Comparison of ENCODE assay signal across 17 cellular contexts in the genomic region with DNA sequence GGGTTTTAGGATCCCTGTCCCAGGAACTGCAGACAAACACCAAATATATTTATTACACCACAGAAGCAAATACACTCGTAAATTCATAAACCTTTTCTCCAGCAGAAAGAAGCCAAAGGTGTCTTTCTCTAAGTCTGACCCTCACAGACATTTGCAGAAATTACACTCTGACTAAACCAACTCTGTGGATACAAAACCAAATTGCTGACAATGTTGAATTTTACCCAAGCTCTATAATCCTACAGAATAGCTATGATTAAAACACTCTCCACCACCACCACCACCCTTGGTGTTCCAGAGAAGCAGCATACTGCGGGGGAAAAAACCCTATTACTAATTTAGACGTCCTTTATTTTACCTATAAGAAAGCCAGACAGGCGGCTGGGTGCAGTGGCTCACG. TPM values are rescaled to one million over a fixed set of nuclear protein-coding genes. Genes with fewer than 3 reads are reported as not detected.
A peak's percentile ranks its signal among the peaks of the same experiment; 100 is the strongest.
DNase-seq lines count a peak whose midpoint lies in the region; ATAC-seq and TF ChIP-seq lines count a peak whose summit lies in the region.
"Had no signal": no experiment of that assay in that cellular context is flagged by ENCODE, and none has a peak within 500 bp of the region (broad histone marks: within the 10 kb centered on the region; RNA-seq: fewer than 3 reads in every experiment).

No MANE protein-coding gene starts in this region.

- no peaks in the 10 kb centered on the region for H3K36me3 ChIP-seq in Loucy (ENCODE audit: insufficient read depth, low read length)

- no peak overlapping the region for H3K9ac ChIP-seq in Loucy (ENCODE audit: low read depth, low read length, poor library complexity, severe bottlenecking)
- H3K9ac ChIP-seq: KMS-11 had no signal

- no peaks in the 10 kb centered on the region for H3K27me3 ChIP-seq in Loucy (ENCODE audit: insufficient read depth, low read length, poor library complexity, severe bottlenecking)

- H3K79me2 ChIP-seq in Loucy (ENCODE audit: insufficient read depth, low read length) = peaks cover 75% of the 10 kb centered on the region

- peaks cover 27% of the 10 kb centered on the region for H4K20me1 ChIP-seq in Loucy (ENCODE audit: insufficient read depth, low read length, poor library complexity, severe bottlenecking)

- no peak for TF ChIP-seq CTCF in activated CD8-positive, alpha-beta T cell treated with anti-CD3 and anti-CD28 coated beads for 36 hours (IDR thresholded peaks at IDR 0.05)
- TF ChIP-seq CTCF in Loucy (conservative IDR thresholded peaks at IDR 0.05; ENCODE audit: low read length) (no peak), glutamatergic neuron (IDR thresholded peaks at IDR 0.05; ENCODE audit: partially characterized antibody, unreplicated experiment) (no peak)

- H3K36me3 Mint-ChIP-seq in activated CD8-positive, alpha-beta T cell treated with anti-CD3 and anti-CD28 coated beads for 36 hours (ENCODE audit: low read depth) = peaks cover 30% of the 10 kb centered on the region
- peaks cover 74% of the 10 kb centered on the region for H3K36me3 Mint-ChIP-seq in activated CD8-positive, alpha-beta T cell treated with anti-CD3 and anti-CD28 coated beads, Interleukin-2, amount 10 ng/mL, durations not matched to agents 7 days and 5 days (ENCODE audit: low read depth)
- H3K36me3 Mint-ChIP-seq in glutamatergic neuron (ENCODE audit: unreplicated experiment) = peaks cover 17% of the 10 kb centered on the region
- H3K36me3 Mint-ChIP-seq in stimulated activated effector memory CD8-positive, alpha-beta T cell treated with anti-CD3 and anti-CD28 coated beads, Interleukin-12 subunit alpha, Interleukin-12 subunit beta, amount 100 ng/mL, for 72 hours = peaks cover 21% of the 10 kb centered on the region
- H3K36me3 Mint-ChIP-seq in activated CD4-positive, alpha-beta T cell treated with anti-CD3 and anti-CD28 coated beads, Interleukin-2, amount 10 ng/mL, durations not matched to agents 24 days and 14 days (ENCODE audit: low read depth) = peaks cover 72% of the 10 kb centered on the region

- H3K4me3 ChIP-seq in Loucy (ENCODE audit: low read length, poor library complexity, severe bottlenecking) = no peak overlapping the region

- no peaks in the 10 kb centered on the region for H3K27me3 Mint-ChIP-seq in activated CD8-positive, alpha-beta T cell treated with anti-CD3 and anti-CD28 coated beads for 36 hours
- no peaks in the 10 kb centered on the region for H3K27me3 Mint-ChIP-seq in activated CD8-positive, alpha-beta T cell treated with anti-CD3 and anti-CD28 coated beads, Interleukin-2, amount 10 ng/mL, durations not matched to agents 7 days and 5 days (ENCODE audit: low read depth)
- peaks cover 3% of the 10 kb centered on the region for H3K27me3 Mint-ChIP-seq in glutamatergic neuron (ENCODE audit: unreplicated experiment)
- no peaks in the 10 kb centered on the region for H3K27me3 Mint-ChIP-seq in activated CD4-positive, alpha-beta T cell treated with anti-CD3 and anti-CD28 coated beads, Interleukin-2, amount 10 ng/mL, durations not matched to agents 24 days and 14 days
- H3K27me3 Mint-ChIP-seq: B cell; CD4-positive, alpha-beta memory T cell had no signal

- peaks cover 4% of the 10 kb centered on the region for H3K9me3 Mint-ChIP-seq in activated CD8-positive, alpha-beta T cell treated with anti-CD3 and anti-CD28 coated beads for 36 hours
- H3K9me3 Mint-ChIP-seq in activated CD8-positive, alpha-beta T cell treated with anti-CD3 and anti-CD28 coated beads, Interleukin-2, amount 10 ng/mL, durations not matched to agents 7 days and 5 days (ENCODE audit: insufficient read depth) = peaks cover 26% of the 10 kb centered on the region
- peaks cover 8% of the 10 kb centered on the region for H3K9me3 Mint-ChIP-seq in glutamatergic neuron (ENCODE audit: unreplicated experiment)
- no peaks in the 10 kb centered on the region for H3K9me3 Mint-ChIP-seq in stimulated activated effector memory CD8-positive, alpha-beta T cell treated with anti-CD3 and anti-CD28 coated beads, Interleukin-12 subunit alpha, Interleukin-12 subunit beta, amount 100 ng/mL, for 72 hours
- H3K9me3 Mint-ChIP-seq in activated CD4-positive, alpha-beta T cell treated with anti-CD3 and anti-CD28 coated beads, Interleukin-2, amount 10 ng/mL, durations not matched to agents 24 days and 14 days = peaks cover 31% of the 10 kb centered on the region

- CTCF ChIA-PET in activated CD8-positive, alpha-beta T cell treated with anti-CD3 and anti-CD28 coated beads for 36 hours (lab: Charles Lee) = interaction anchor here (0.6 to 0.9 kb wide), 2 partner anchors 8 to 50 kb away, joined by 3 read pairs; no protein-coding TSS in a partner anchor
- CTCF ChIA-PET in activated CD8-positive, alpha-beta T cell treated with anti-CD3 and anti-CD28 coated beads, Interleukin-2, amount 10 ng/mL, durations not matched to agents 7 days and 5 days (lab: Charles Lee) = no interaction called here

- ATAC-seq in activated CD8-positive, alpha-beta T cell treated with anti-CD3 and anti-CD28 coated beads for 36 hours = no peak
- no peak for ATAC-seq in activated CD8-positive, alpha-beta T cell treated with anti-CD3 and anti-CD28 coated beads, Interleukin-2, amount 10 ng/mL, durations not matched to agents 7 days and 5 days
- ATAC-seq in stimulated activated effector memory CD8-positive, alpha-beta T cell treated with anti-CD3 and anti-CD28 coated beads, Interleukin-12 subunit alpha, Interleukin-12 subunit beta, amount 100 ng/mL, for 72 hours = no peak

- no peaks in the 10 kb centered on the region for H3K9me3 ChIP-seq in Loucy (ENCODE audit: insufficient read depth, low read depth, low read length)

- peak overlapping the region; percentile 36 for H3K4me2 ChIP-seq in Loucy (ENCODE audit: low read depth, low read length, poor library complexity, severe bottlenecking)
- H3K4me2 ChIP-seq: KMS-11 had no signal

- peaks cover 48% of the 10 kb centered on the region for H3K4me1 Mint-ChIP-seq in activated CD8-positive, alpha-beta T cell treated with anti-CD3 and anti-CD28 coated beads for 36 hours (ENCODE audit: low read depth)
- peaks cover 34% of the 10 kb centered on the region for H3K4me1 Mint-ChIP-seq in activated CD8-positive, alpha-beta T cell treated with anti-CD3 and anti-CD28 coated beads, Interleukin-2, amount 10 ng/mL, durations not matched to agents 7 days and 5 days (ENCODE audit: low read depth)
- H3K4me1 Mint-ChIP-seq in glutamatergic neuron (ENCODE audit: low read depth, unreplicated experiment) = peaks cover 5% of the 10 kb centered on the region
- H3K4me1 Mint-ChIP-seq in stimulated activated effector memory CD8-positive, alpha-beta T cell treated with anti-CD3 and anti-CD28 coated beads, Interleukin-12 subunit alpha, Interleukin-12 subunit beta, amount 100 ng/mL, for 72 hours = peaks cover 56% of the 10 kb centered on the region
- H3K4me1 Mint-ChIP-seq in activated CD4-positive, alpha-beta T cell treated with anti-CD3 and anti-CD28 coated beads, Interleukin-2, amount 10 ng/mL, durations not matched to agents 24 days and 14 days = peaks cover 31% of the 10 kb centered on the region

- peak overlapping the region; percentile 69 for H3K27ac Mint-ChIP-seq in activated CD8-positive, alpha-beta T cell treated with anti-CD3 and anti-CD28 coated beads for 36 hours
- H3K27ac Mint-ChIP-seq in activated CD8-positive, alpha-beta T cell treated with anti-CD3 and anti-CD28 coated beads, Interleukin-2, amount 10 ng/mL, durations not matched to agents 7 days and 5 days = no peak overlapping the region
- H3K27ac Mint-ChIP-seq in glutamatergic neuron (ENCODE audit: unreplicated experiment) = peak overlapping the region; percentile 33
- H3K27ac Mint-ChIP-seq in stimulated activated effector memory CD8-positive, alpha-beta T cell treated with anti-CD3 and anti-CD28 coated beads, Interleukin-12 subunit alpha, Interleukin-12 subunit beta, amount 100 ng/mL, for 72 hours = peak overlapping the region; percentile 59
- no peak overlapping the region for H3K27ac Mint-ChIP-seq in activated CD4-positive, alpha-beta T cell treated with anti-CD3 and anti-CD28 coated beads, Interleukin-2, amount 10 ng/mL, durations not matched to agents 24 days and 14 days

- peaks cover 28% of the 10 kb centered on the region for H3K4me1 ChIP-seq in Loucy (ENCODE audit: insufficient read depth, low read length, poor library complexity, severe bottlenecking)

- DNase-seq in activated CD8-positive, alpha-beta T cell treated with anti-CD3 and anti-CD28 coated beads for 36 hours = no peak
- DNase-seq in activated CD8-positive, alpha-beta T cell treated with anti-CD3 and anti-CD28 coated beads, Interleukin-2, amount 10 ng/mL, durations not matched to agents 7 days and 5 days = no peak
- no peak for DNase-seq in glutamatergic neuron
- DNase-seq in stimulated activated effector memory CD8-positive, alpha-beta T cell treated with anti-CD3 and anti-CD28 coated beads, Interleukin-12 subunit alpha, Interleukin-12 subunit beta, amount 100 ng/mL, for 72 hours (ENCODE audit: low spot score in 2 of 2) = no peak
- DNase-seq in activated CD4-positive, alpha-beta T cell treated with anti-CD3 and anti-CD28 coated beads, Interleukin-2, amount 10 ng/mL, durations not matched to agents 24 days and 14 days = no peak
- no peak for DNase-seq in germinal center (ENCODE audit: low spot score)
- DNase-seq in stimulated activated CD8-positive, alpha-beta memory T cell treated with anti-CD3 and anti-CD28 coated beads, Interleukin-4, amount 100 ng/mL, for 48 hours = no peak
- DNase-seq: CD4-positive, alpha-beta memory T cell; NCI-H1417; NCI-H187; NCI-H2107; NCI-H510A; NCI-H774; Right ventricle myocardium superior had no signal

- H3K9me2 ChIP-seq in Loucy (replicated peaks; ENCODE audit: low read depth, low read length) = no peaks in the 10 kb centered on the region

- no peak overlapping the region for H3K4me3 Mint-ChIP-seq in activated CD8-positive, alpha-beta T cell treated with anti-CD3 and anti-CD28 coated beads for 36 hours
- H3K4me3 Mint-ChIP-seq in activated CD8-positive, alpha-beta T cell treated with anti-CD3 and anti-CD28 coated beads, Interleukin-2, amount 10 ng/mL, durations not matched to agents 7 days and 5 days = no peak overlapping the region
- no peak overlapping the region for H3K4me3 Mint-ChIP-seq in glutamatergic neuron (ENCODE audit: unreplicated experiment)
- no peak overlapping the region for H3K4me3 Mint-ChIP-seq in stimulated activated effector memory CD8-positive, alpha-beta T cell treated with anti-CD3 and anti-CD28 coated beads, Interleukin-12 subunit alpha, Interleukin-12 subunit beta, amount 100 ng/mL, for 72 hours
- no peak overlapping the region for H3K4me3 Mint-ChIP-seq in activated CD4-positive, alpha-beta T cell treated with anti-CD3 and anti-CD28 coated beads, Interleukin-2, amount 10 ng/mL, durations not matched to agents 24 days and 14 days
- H3K4me3 Mint-ChIP-seq: B cell had no signal

- no peak overlapping the region for H2AFZ ChIP-seq in Loucy (ENCODE audit: low read length)

- H3F3A ChIP-seq in Loucy (ENCODE audit: low read depth) = no peaks in the 10 kb centered on the region

- intact Hi-C loops in activated CD8-positive, alpha-beta T cell treated with anti-CD3 and anti-CD28 coated beads for 36 hours (cut with micrococcal nuclease) = no loop called here
- intact Hi-C loops in activated CD4-positive, alpha-beta T cell treated with anti-CD3 and anti-CD28 coated beads, Interleukin-2, amount 10 ng/mL, durations not matched to agents 24 days and 14 days (cut with micrococcal nuclease) = no loop called here

- POLR2A ChIA-PET in activated CD8-positive, alpha-beta T cell treated with anti-CD3 and anti-CD28 coated beads for 36 hours (lab: Charles Lee) = interaction anchor here (0.9 kb wide), 1 partner anchor 68 kb away, joined by 6 read pairs; no protein-coding TSS in a partner anchor
- POLR2A ChIA-PET in activated CD8-positive, alpha-beta T cell treated with anti-CD3 and anti-CD28 coated beads, Interleukin-2, amount 10 ng/mL, durations not matched to agents 7 days and 5 days (lab: Charles Lee) = no interaction called here

RNA-seq across cellular contexts. Expression of gene ZNF564, which starts 5.2 kb away (rescaled TPM):
- total RNA-seq in activated CD8-positive, alpha-beta T cell treated with anti-CD3 and anti-CD28 coated beads for 36 hours = 1 to 10 TPM; 6.2 to 7.4 TPM
- total RNA-seq in activated CD8-positive, alpha-beta T cell treated with anti-CD3 and anti-CD28 coated beads, Interleukin-2, amount 10 ng/mL, durations not matched to agents 7 days and 5 days = 10 to 100 TPM; 10.3 to 10.5 TPM
- total RNA-seq in glutamatergic neuron (ENCODE audit: unreplicated experiment) = 11.2 TPM
- total RNA-seq in activated CD4-positive, alpha-beta T cell treated with anti-CD3 and anti-CD28 coated beads, Interleukin-2, amount 10 ng/mL, durations not matched to agents 24 days and 14 days = 5.6 and 7.0 TPM in 2 replicates

Comparison
In these comparisons a context has a peak if more than half of its experiments do, and no peak if none do; other contexts are left out.
1. H3K27ac Mint-ChIP-seq: peak in activated CD8-positive, alpha-beta T cell treated with anti-CD3 and anti-CD28 coated beads for 36 hours (single experiment), glutamatergic neuron (single experiment) and stimulated activated effector memory CD8-positive, alpha-beta T cell treated with anti-CD3 and anti-CD28 coated beads, Interleukin-12 subunit alpha, Interleukin-12 subunit beta, amount 100 ng/mL, for 72 hours (single experiment); none in activated CD8-positive, alpha-beta T cell treated with anti-CD3 and anti-CD28 coated beads, Interleukin-2, amount 10 ng/mL, durations not matched to agents 7 days and 5 days (single experiment) and activated CD4-positive, alpha-beta T cell treated with anti-CD3 and anti-CD28 coated beads, Interleukin-2, amount 10 ng/mL, durations not matched to agents 24 days and 14 days (single experiment).